8 cellular contexts compared by ENCODE assay signal in genomic region chr11:75352417-75353206, GRCh38. TPM values are rescaled to one million over a fixed set of nuclear protein-coding genes. Genes with fewer than 3 reads are reported as not detected.
DNase-seq lines count a peak whose midpoint lies in the region; ATAC-seq, FAIRE-seq and TF ChIP-seq lines count a peak whose summit lies in the region.

No MANE protein-coding gene starts in this region.

- H3K4me1 ChIP-seq in Panc1 (ENCODE audit: control insufficient read depth, insufficient read depth, low read length) = peaks cover 40% of the 10 kb centered on the region
- H3K4me1 ChIP-seq in H1 (replicated peaks in 1 of 4; ENCODE audit: control insufficient read depth in 3 of 4, insufficient read depth in 4 of 4, low read length in 3 of 4) = peaks cover 10 to 24% (median 15%) of the 10 kb centered on the region in 4 experiments
- H3K4me1 ChIP-seq in neuronal stem cell (ENCODE audit: control insufficient read depth in 2 of 2, insufficient read depth in 1 of 2, low read depth in 1 of 2, low read length in 2 of 2) = peaks cover 32 to 40% of the 10 kb centered on the region in 2 donors

- no peak overlapping the region; the same call in 1 of the 2 replicates for H2BK20ac ChIP-seq in H1 (ENCODE audit: low read length)

- H4K91ac ChIP-seq in H1 (replicated peaks; ENCODE audit: insufficient read length, low read length) (no peak overlapping the region), neuronal stem cell (ENCODE audit: low read depth, low read length, poor library complexity) (no peak overlapping the region)

- H2AK5ac ChIP-seq in H1 (ENCODE audit: low read depth, low read length) (no peak overlapping the region; the same call in 1 of the 2 replicates), neuronal stem cell (ENCODE audit: low read depth, low read length) (peak overlapping the region; percentile 48)

- intact Hi-C loops in Panc1 (cut with micrococcal nuclease; ENCODE audit: unreplicated experiment) = no loop called here

- peaks cover 6% of the 10 kb centered on the region for H3K79me1 ChIP-seq in H1 (ENCODE audit: low read depth, low read length)
- H3K79me1 ChIP-seq in neuronal stem cell (ENCODE audit: low read depth, low read length) = no peaks in the 10 kb centered on the region

- TF ChIP-seq CTCF in Panc1 (IDR thresholded peaks at IDR 0.05) (no peak), H1 (IDR thresholded peaks at IDR 0.05; ENCODE audit: control extremely low read depth in 1 of 3, insufficient read depth in 1 of 3, low read depth in 1 of 3, low read length in 3 of 3) (no peak)

- H3K23ac ChIP-seq in H1 (ENCODE audit: insufficient read length) = no peak overlapping the region
- peak overlapping the region; percentile 76 for H3K23ac ChIP-seq in neuronal stem cell (ENCODE audit: low read depth, low read length, poor library complexity)

- no peaks in the 10 kb centered on the region; a peak in 1 of 4 replicates for H3K79me2 ChIP-seq in H1 (ENCODE audit: control insufficient read depth in 1 of 2, insufficient read depth in 2 of 2, low read length in 2 of 2)

- H3K4ac ChIP-seq in H1 (replicated peaks; ENCODE audit: insufficient read length, low read depth, low read length) (peak overlapping the region; percentile 55), neuronal stem cell (ENCODE audit: low read length) (no peak overlapping the region)

- ATAC-seq in Panc1 (peak; percentile 0; the same call in 1 of the 2 replicates), HG02798 (IDR thresholded peaks at IDR 0.05; ENCODE audit: poor library complexity, unreplicated experiment) (no peak), GM18505 (IDR thresholded peaks at IDR 0.05; ENCODE audit: unreplicated experiment) (no peak)

- H3K14ac ChIP-seq in H1 (ENCODE audit: insufficient read length) = no peak overlapping the region
- no peak overlapping the region for H3K14ac ChIP-seq in neuronal stem cell (ENCODE audit: low read length)

- H3K23me2 ChIP-seq in H1 (ENCODE audit: low read depth, low read length) = peaks cover 19% of the 10 kb centered on the region

- 39% methylated on average over 12 of the region's 12 CpGs; no CpG with 5 or more reads in 1 of the 2 experiments for WGBS in H1 (ENCODE audit: extremely low coverage in 1 of 2, insufficient coverage in 1 of 2, insufficient read length in 1 of 2, insufficient replicate concordance in 2 of 2, low coverage in 1 of 2, low lambda C conversion rate in 2 of 2, missing lambda C conversion rate in 1 of 2), 2 experiments
- no CpG with 5 or more reads among the region's 12 CpGs for WGBS in neuronal stem cell (ENCODE audit: extremely low coverage in 2 of 2, insufficient read length in 2 of 2, insufficient replicate concordance in 1 of 2), 2 donors

- DNase-seq in SKM-1 (lab: John Stamatoyannopoulos, UW; ENCODE audit: unreplicated experiment) (peak; percentile 87), SKM-1 treated with dmso at 0.1 percent for 144 hours (lab: John Stamatoyannopoulos, UW; ENCODE audit: unreplicated experiment) (no peak), Panc1 (ENCODE audit: low read depth, low spot score) (no peak), H1 (ENCODE audit: low read depth in 1 of 2, low spot score in 2 of 2) (no peak), neuronal stem cell (ENCODE audit: low spot score) (no peak), NCI-H524 treated with DMSO at 0.1 percent for 48 hours (lab: John Stamatoyannopoulos, UW) (no peak)

- no peak overlapping the region; the same call in 1 of the 2 replicates for H4K8ac ChIP-seq in H1 (ENCODE audit: extremely low read depth, insufficient read depth, low read length)
- H4K8ac ChIP-seq in neuronal stem cell (ENCODE audit: low read depth, low read length) = no peak overlapping the region

- no peak overlapping the region for H4K5ac ChIP-seq in H1 (ENCODE audit: insufficient read length, low read depth, low read length)

- TF ChIP-seq EP300 in H1 (IDR thresholded peaks at IDR 0.05; ENCODE audit: borderline replicate concordance in 1 of 2, low read depth in 2 of 2, low read length in 2 of 2) = no peak

- H3K18ac ChIP-seq in H1 (ENCODE audit: extremely low read depth, low read length) (peak overlapping the region; percentile 22; the same call in 1 of the 2 replicates), neuronal stem cell (ENCODE audit: low read length) (peak overlapping the region; percentile 54)

- H3K9ac ChIP-seq in H1 (replicated peaks in 1 of 4; ENCODE audit: extremely low read depth in 1 of 4, low read depth in 3 of 4, low read length in 3 of 4) (no peak overlapping the region), neuronal stem cell (ENCODE audit: low read depth, low read length, poor library complexity) (no peak overlapping the region)

- BruUV-seq in Panc1 (replicated peaks; lab: Mats Ljungman, UMichigan) = TSS peak; percentile 72

- POLR2A ChIA-PET in Panc1 (lab: Charles Lee) (no interaction called here), H1 (lab: Charles Lee; ENCODE audit: partially characterized antibody) (interaction anchor here (0.9 to 6.6 kb wide), 10 partner anchors 11 to 55 kb away, joined by 3 to 72 read pairs (median 4); no protein-coding TSS in a partner anchor)

- peak overlapping the region; percentile 71 for H3K27ac ChIP-seq in Panc1 (ENCODE audit: low read length)
- H3K27ac ChIP-seq in H1 (ENCODE audit: low read depth, low read length) = no peak overlapping the region
- H3K27ac ChIP-seq in neuronal stem cell (replicated peaks; ENCODE audit: low read length) = no peak overlapping the region

- TF ChIP-seq POLR2A in H1 (IDR thresholded peaks at IDR 0.05; ENCODE audit: control extremely low read depth in 1 of 2, low read depth in 2 of 2, low read length in 2 of 2) = no peak
- TF ChIP-seq POLR2A in GM18505 (IDR thresholded peaks at IDR 0.05; ENCODE audit: borderline replicate concordance, extremely low read depth, insufficient read depth, insufficient read length) = no peak

- no peak overlapping the region for H2BK120ac ChIP-seq in H1 (replicated peaks; ENCODE audit: low read depth, low read length)
- no peak overlapping the region for H2BK120ac ChIP-seq in neuronal stem cell (ENCODE audit: low read depth, low read length)

- in situ Hi-C loops in Panc1 (cut with HindIII; ENCODE audit: low pct_unique_long_range_greater_than_20kb, low sequenced_read_pairs) = no loop called here

- peak overlapping the region; percentile 91 to 98 for H3K4me2 ChIP-seq in H1 (ENCODE audit: insufficient read depth in 1 of 2, low read depth in 2 of 2, low read length in 2 of 2)
- H3K4me2 ChIP-seq in neuronal stem cell (ENCODE audit: insufficient read depth, low read length, poor library complexity, severe bottlenecking) = peak overlapping the region; percentile 100

- H2BK15ac ChIP-seq in H1 (ENCODE audit: low read length) = peak overlapping the region; percentile 95; the same call in 1 of the 2 replicates
- H2BK15ac ChIP-seq in neuronal stem cell (ENCODE audit: low read length) = peak overlapping the region; percentile 8

- H3K56ac ChIP-seq in H1 (replicated peaks; ENCODE audit: insufficient read length, low read depth, low read length) = no peak overlapping the region

- H2BK12ac ChIP-seq in H1 (ENCODE audit: low read depth, low read length) = peak overlapping the region; percentile 87; the same call in 1 of the 2 replicates
- no peak overlapping the region for H2BK12ac ChIP-seq in neuronal stem cell (ENCODE audit: low read length)

- H2BK5ac ChIP-seq in H1 (ENCODE audit: low read depth, low read length) = peak overlapping the region; percentile 60; the same call in 1 of the 2 replicates
- H2BK5ac ChIP-seq in neuronal stem cell (ENCODE audit: low read length) = no peak overlapping the region

- no peaks in the 10 kb centered on the region for H3K27me3 ChIP-seq in Panc1 (ENCODE audit: control insufficient read depth, insufficient read depth, low read length)
- H3K27me3 ChIP-seq in H1 (replicated peaks in 1 of 4; ENCODE audit: control insufficient read depth in 3 of 4, extremely low read depth in 1 of 4, insufficient read depth in 3 of 4, low read length in 3 of 4) = peaks cover 4 to 11% (median 10%) of the 10 kb centered on the region in 4 experiments; a peak in 6 of 7 replicates
- peaks cover 0 to 16% (median 0%) of the 10 kb centered on the region in 3 experiments for H3K27me3 ChIP-seq in neuronal stem cell (ENCODE audit: control insufficient read depth in 3 of 3, insufficient read depth in 3 of 3, low read depth in 1 of 3, low read length in 3 of 3)

- H3K9me3 ChIP-seq in Panc1 (ENCODE audit: control insufficient read depth, insufficient read depth, low read depth, low read length) = no peaks in the 10 kb centered on the region
- H3K9me3 ChIP-seq in H1 (ENCODE audit: insufficient read depth in 2 of 2, low read depth in 1 of 2, low read length in 1 of 2) = no peaks in the 10 kb centered on the region
- no peaks in the 10 kb centered on the region for H3K9me3 ChIP-seq in neuronal stem cell (replicated peaks in 1 of 2; ENCODE audit: control insufficient read depth in 2 of 2, insufficient read depth in 1 of 2, low read depth in 1 of 2, low read length in 2 of 2)

- H3K4me3 ChIP-seq in Panc1 (ENCODE audit: low read depth in 2 of 2, low read length in 2 of 2) = peak overlapping the region; percentile 60 to 85
- H3K4me3 ChIP-seq in H1 (ENCODE audit: extremely low read depth in 1 of 4, insufficient read depth in 2 of 4, low read depth in 3 of 4, low read length in 4 of 4) = peak overlapping the region in 3 of 4 experiments; percentile 55 to 82 (median 62); a peak in 5 of 8 replicates
- peak overlapping the region; percentile 54 to 87 for H3K4me3 ChIP-seq in neuronal stem cell (ENCODE audit: low read length in 2 of 2)

- CTCF ChIA-PET in Panc1 (lab: Charles Lee) (interaction anchor here (0.7 to 1.5 kb wide), 2 partner anchors 10 to 23 kb away, joined by 9 to 10 read pairs; no protein-coding TSS in a partner anchor), H1 (lab: Charles Lee; ENCODE audit: partially characterized antibody) (interaction anchor here (1.0 to 2.0 kb wide), 14 partner anchors 9 to 75 kb away, joined by 3 to 10 read pairs (median 5); no protein-coding TSS in a partner anchor)

- peak; percentile 5 to 22; a peak in 1 of 4 replicates for TF ChIP-seq RAD21 in H1 (IDR thresholded peaks at IDR 0.05 in 1 of 2, conservative IDR thresholded peaks at IDR 0.05 in 1 of 2; ENCODE audit: low read depth in 2 of 2, low read length in 2 of 2)

- H3K36me3 ChIP-seq in Panc1 (ENCODE audit: control insufficient read depth, insufficient read depth, low read length) = no peaks in the 10 kb centered on the region; the same call in 1 of the 2 replicates
- no peaks in the 10 kb centered on the region for H3K36me3 ChIP-seq in H1 (ENCODE audit: control insufficient read depth in 2 of 4, insufficient read depth in 4 of 4, low read length in 3 of 4)
- H3K36me3 ChIP-seq in neuronal stem cell (replicated peaks in 1 of 2; ENCODE audit: control insufficient read depth in 2 of 2, insufficient read depth in 2 of 2, low read length in 2 of 2) = no peaks in the 10 kb centered on the region

- H4K20me1 ChIP-seq in H1 (replicated peaks in 1 of 2; ENCODE audit: control insufficient read depth in 1 of 2, insufficient read depth in 2 of 2, low read length in 2 of 2) = peaks cover 0 to 4% of the 10 kb centered on the region in 2 experiments

- FAIRE-seq in H1 (lab: Jason Lieb, UNC) = no peak

- H2AFZ ChIP-seq in H1 (ENCODE audit: low read length) (no peak overlapping the region), neuronal stem cell (ENCODE audit: low read length) (peak overlapping the region; percentile 96)

RNA-seq across cellular contexts. Expression of gene ARRB1, which starts 1.2 kb away (rescaled TPM):
- total RNA-seq in Panc1 (2021; ENCODE audit: unreplicated experiment) = 219 TPM
- 236 TPM for polyA plus RNA-seq in Panc1 (2012; ENCODE audit: insufficient read length)
- 24.1 and 31.8 TPM in 2 replicates for total RNA-seq in H1 (2021; fragmentation: NEBNext Ultra II Directional; extraction: Animal tissue kit (Norgen Biotek cat#: 25700))
- 9.4 and 12.4 TPM in 2 replicates for polyA plus RNA-seq in H1 (2011; rRNA removed)
- polyA plus RNA-seq in H1 (2011; cell fraction: cytosol; rRNA removed) = 14.0 TPM
- 16.7 TPM for polyA plus RNA-seq in H1 (2011; cell fraction: nucleus; rRNA removed)
- polyA plus RNA-seq in H1 (2012, experiment 1 of 2) = 8.9 to 11.1 TPM (median 10.3 TPM) in 4 replicates
- 7.6 TPM for polyA plus RNA-seq in H1 (2012, experiment 2 of 2)
- 26.6 TPM for polyA plus RNA-seq in H1 (2013, experiment 1 of 2)
- polyA plus RNA-seq in H1 (2013, experiment 2 of 2) = 27.4 TPM
- polyA minus RNA-seq in H1 (2011; rRNA and poly(A)+ RNA removed) = 37.7 and 39.1 TPM in 2 replicates
- 16.1 TPM for polyA minus RNA-seq in H1 (2011; cell fraction: cytosol; rRNA and poly(A)+ RNA removed)
- 27.9 TPM for polyA minus RNA-seq in H1 (2011; cell fraction: nucleus; rRNA and poly(A)+ RNA removed)
- 6.6 TPM for polyA plus RNA-seq in neuronal stem cell (2013, experiment 1 of 2)
- polyA plus RNA-seq in neuronal stem cell (2013, experiment 2 of 2) = 6.3 TPM

RNA-seq across cellular contexts. Expression of gene RPS3, which starts 46.7 kb away (rescaled TPM):
- 2,945 TPM for total RNA-seq in Panc1 (2021; ENCODE audit: unreplicated experiment)
- 2,908 TPM for polyA plus RNA-seq in Panc1 (2012; ENCODE audit: insufficient read length)
- 3,813 and 3,882 TPM in 2 replicates for total RNA-seq in H1 (2021; fragmentation: NEBNext Ultra II Directional; extraction: Animal tissue kit (Norgen Biotek cat#: 25700))
- 4,194 and 5,088 TPM in 2 replicates for polyA plus RNA-seq in H1 (2011; rRNA removed)
- polyA plus RNA-seq in H1 (2011; cell fraction: cytosol; rRNA removed) = 5,780 TPM
- polyA plus RNA-seq in H1 (2011; cell fraction: nucleus; rRNA removed) = 3,386 TPM
- polyA plus RNA-seq in H1 (2012, experiment 1 of 2) = 4,233 to 5,711 TPM (median 5,025 TPM) in 4 replicates
- polyA plus RNA-seq in H1 (2012, experiment 2 of 2) = 24,266 TPM
- 5,747 TPM for polyA plus RNA-seq in H1 (2013, experiment 1 of 2)
- polyA plus RNA-seq in H1 (2013, experiment 2 of 2) = 5,667 TPM
- 985 and 1,133 TPM in 2 replicates for polyA minus RNA-seq in H1 (2011; rRNA and poly(A)+ RNA removed)
- polyA minus RNA-seq in H1 (2011; cell fraction: cytosol; rRNA and poly(A)+ RNA removed) = 694 TPM
- 657 TPM for polyA minus RNA-seq in H1 (2011; cell fraction: nucleus; rRNA and poly(A)+ RNA removed)
- polyA plus RNA-seq in neuronal stem cell (2013, experiment 1 of 2) = 5,741 TPM
- polyA plus RNA-seq in neuronal stem cell (2013, experiment 2 of 2) = 5,744 TPM
